ENCODE assay signal across 11 cellular contexts in the genomic region with DNA sequence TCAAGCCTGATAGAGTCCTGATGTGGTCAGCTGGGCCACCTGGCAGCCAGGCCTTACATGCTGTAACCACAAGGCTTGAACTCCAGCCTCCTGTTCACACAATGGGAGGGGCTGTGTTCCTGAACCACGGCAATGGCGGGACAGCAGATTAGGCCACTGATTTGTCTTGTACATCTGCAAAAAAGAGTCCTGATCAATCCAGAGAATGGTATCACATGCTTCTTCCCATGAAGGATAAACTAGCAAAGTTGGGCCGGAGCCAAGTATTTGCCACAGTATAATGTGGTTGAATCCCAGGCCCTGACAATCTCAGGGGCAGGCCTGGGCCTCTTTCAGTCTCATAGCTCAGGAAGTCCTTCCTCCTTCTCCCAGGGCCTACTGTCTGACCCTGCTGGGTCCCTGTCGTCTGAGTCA.
DNase-seq lines count a peak whose midpoint lies in the region; ATAC-seq and TF ChIP-seq lines count a peak whose summit lies in the region.
"Had no signal": no experiment of that assay in that cellular context is flagged by ENCODE, and none has a peak within 500 bp of the region (broad histone marks: within the 10 kb centered on the region; RNA-seq: fewer than 3 reads in every experiment).

No MANE protein-coding gene starts in this region.

- H2AK5ac ChIP-seq in H9 (ENCODE audit: insufficient read length, low read length) (no peak overlapping the region), trophoblast cell (ENCODE audit: low read length) (no peak overlapping the region)

- H3K18ac ChIP-seq in H9 (ENCODE audit: insufficient read length, low read depth, low read length), result no peak overlapping the region
- H3K18ac ChIP-seq in trophoblast cell (ENCODE audit: low read length), result no peak overlapping the region

- no peak overlapping the region for H2BK15ac ChIP-seq in H9 (ENCODE audit: low read depth, low read length)

- H3K79me2 ChIP-seq in H9 (ENCODE audit: insufficient read depth, low read length) (no peaks in the 10 kb centered on the region), trophoblast cell (ENCODE audit: control insufficient read depth, insufficient read depth, low read length, poor library complexity) (no peaks in the 10 kb centered on the region)

- no peak overlapping the region for H4K12ac ChIP-seq in trophoblast cell (ENCODE audit: low read depth, low read length)

- no peak overlapping the region for H2BK20ac ChIP-seq in H9 (ENCODE audit: low read depth, low read length, poor library complexity, severe bottlenecking)

- no CpG with 5 or more reads among the region's 4 CpGs for WGBS in H9 (ENCODE audit: extremely low coverage, insufficient read length, low lambda C conversion rate)
- no CpG with 5 or more reads among the region's 4 CpGs for WGBS in trophoblast cell (ENCODE audit: extremely low coverage, insufficient coverage, insufficient read length)
- WGBS in upper lobe of left lung, 2 donors, result 58 to 63% methylated on average over 4 of the region's 4 CpGs

- H4K5ac ChIP-seq in H9 (ENCODE audit: insufficient read length, low read depth, low read length), result no peak overlapping the region

- H3K27me3 Mint-ChIP-seq in H9 (ENCODE audit: low read depth), result no peaks in the 10 kb centered on the region
- no peaks in the 10 kb centered on the region for H3K27me3 Mint-ChIP-seq in activated T-cell treated with anti-CD3 and anti-CD28 coated beads, Interleukin-2, amount 50 U/mL, for 24 hours

- no peak overlapping the region for H3K4ac ChIP-seq in H9 (ENCODE audit: low read depth, low read length)
- H3K4ac ChIP-seq in trophoblast cell (ENCODE audit: low read depth, low read length), result no peak overlapping the region

- H4K20me1 ChIP-seq in H9 (ENCODE audit: control insufficient read depth, insufficient read depth, insufficient read length), result no peaks in the 10 kb centered on the region

- no peaks in the 10 kb centered on the region for H3K9me3 Mint-ChIP-seq in H9
- peaks cover 2% of the 10 kb centered on the region for H3K9me3 Mint-ChIP-seq in activated T-cell treated with anti-CD3 and anti-CD28 coated beads, Interleukin-2, amount 50 U/mL, for 24 hours

- ATAC-seq in upper lobe of left lung (ENCODE audit: low FRiP score in 2 of 2), result no peak
- no peak for ATAC-seq in HG03439 (IDR thresholded peaks at IDR 0.05; ENCODE audit: unreplicated experiment)
- ATAC-seq: right lobe of liver, upper lobe of right lung had no signal

- H3K56ac ChIP-seq in H9 (ENCODE audit: insufficient read length, low read depth, low read length), result no peak overlapping the region

- no peak overlapping the region for H3K4me3 ChIP-seq in choroid plexus epithelial cell (ENCODE audit: low read depth, low read length)
- no peak overlapping the region for H3K4me3 ChIP-seq in trophoblast cell (ENCODE audit: low read depth, low read length)
- H3K4me3 ChIP-seq in upper lobe of left lung, result no peak overlapping the region
- H3K4me3 ChIP-seq: right lobe of liver, upper lobe of right lung had no signal

- H3K4me1 Mint-ChIP-seq in H9, result no peaks in the 10 kb centered on the region
- H3K4me1 Mint-ChIP-seq in activated T-cell treated with anti-CD3 and anti-CD28 coated beads, Interleukin-2, amount 50 U/mL, for 24 hours (ENCODE audit: low read depth), result no peaks in the 10 kb centered on the region

- H2BK120ac ChIP-seq in H9 (ENCODE audit: low read depth, low read length, poor library complexity, severe bottlenecking) (no peak overlapping the region), trophoblast cell (ENCODE audit: insufficient read depth, low read length, poor library complexity) (no peak overlapping the region)

- H2AFZ ChIP-seq in H9 (ENCODE audit: low read length) (no peak overlapping the region), trophoblast cell (ENCODE audit: insufficient read depth, low read length, poor library complexity) (no peak overlapping the region)

- no peak overlapping the region for H4K8ac ChIP-seq in H9 (replicated peaks; ENCODE audit: insufficient read length, low read depth, low read length)
- H4K8ac ChIP-seq in trophoblast cell (ENCODE audit: low read depth, low read length), result peak overlapping the region; percentile 17

- H3K27ac ChIP-seq in H9 (ENCODE audit: insufficient read length, low read depth, low read length) (no peak overlapping the region), trophoblast cell (ENCODE audit: low read depth, low read length) (no peak overlapping the region), upper lobe of left lung (no peak overlapping the region)
- H3K27ac ChIP-seq: right lobe of liver, upper lobe of right lung, WERI-Rb-1 had no signal

- H3K4me2 ChIP-seq in H9 (ENCODE audit: insufficient read depth, insufficient read length, low read length) (no peak overlapping the region), trophoblast cell (ENCODE audit: low read length) (no peak overlapping the region)

- peak overlapping the region in 1 of 3 experiments; percentile 53; a peak in 2 of 7 replicates for H3K27ac Mint-ChIP-seq in H9
- H3K27ac Mint-ChIP-seq in activated T-cell treated with anti-CD3 and anti-CD28 coated beads, Interleukin-2, amount 50 U/mL, for 24 hours, result no peak overlapping the region

- H3K4me3 Mint-ChIP-seq in H9, result no peak overlapping the region
- H3K4me3 Mint-ChIP-seq in activated T-cell treated with anti-CD3 and anti-CD28 coated beads, Interleukin-2, amount 50 U/mL, for 24 hours, result no peak overlapping the region

- no peaks in the 10 kb centered on the region for H3K23me2 ChIP-seq in H9 (ENCODE audit: insufficient read length, low read depth, low read length, poor library complexity, severe bottlenecking)

- no peak overlapping the region for H3K14ac ChIP-seq in H9 (ENCODE audit: insufficient read depth, low read length)
- H3K14ac ChIP-seq in trophoblast cell (ENCODE audit: low read length), result no peak overlapping the region

- H4K91ac ChIP-seq in H9 (ENCODE audit: insufficient read length, low read depth, low read length), result no peak overlapping the region
- H4K91ac ChIP-seq in trophoblast cell (ENCODE audit: low read depth, low read length), result no peak overlapping the region

- H3K23ac ChIP-seq in H9 (ENCODE audit: insufficient read length, low read depth, low read length) (no peak overlapping the region), trophoblast cell (ENCODE audit: low read length) (no peak overlapping the region)

- TF ChIP-seq CTCF in H9 (conservative IDR thresholded peaks at IDR 0.05), result no peak
- no peak for TF ChIP-seq CTCF in choroid plexus epithelial cell (conservative IDR thresholded peaks at IDR 0.05; ENCODE audit: low read depth, low read length)
- no peak for TF ChIP-seq CTCF in upper lobe of left lung (IDR thresholded peaks at IDR 0.05)

- TF ChIP-seq EP300 in upper lobe of left lung (IDR thresholded peaks at IDR 0.05), result no peak

- no peak overlapping the region for H3T11ph ChIP-seq in H9 (ENCODE audit: low read length)

- H2BK5ac ChIP-seq in H9 (ENCODE audit: insufficient read length, low read length), result no peak overlapping the region
- H2BK5ac ChIP-seq in trophoblast cell (ENCODE audit: low read depth, low read length, poor library complexity), result peak overlapping the region; percentile 2

- H3K79me1 ChIP-seq in H9 (ENCODE audit: insufficient read depth, low read depth, low read length, poor library complexity, severe bottlenecking) (no peaks in the 10 kb centered on the region), trophoblast cell (ENCODE audit: low read length) (no peaks in the 10 kb centered on the region)

- no peaks in the 10 kb centered on the region for H3K36me3 ChIP-seq in trophoblast cell (ENCODE audit: control insufficient read depth in 1 of 2, insufficient read depth in 2 of 2, low read length in 2 of 2)
- H3K36me3 ChIP-seq in upper lobe of left lung, result no peaks in the 10 kb centered on the region
- H3K36me3 ChIP-seq: right lobe of liver, upper lobe of right lung, WERI-Rb-1 had no signal

- H3K36me3 Mint-ChIP-seq in H9 (ENCODE audit: insufficient read depth in 1 of 3, low read depth in 3 of 3), result no peaks in the 10 kb centered on the region
- H3K36me3 Mint-ChIP-seq in activated T-cell treated with anti-CD3 and anti-CD28 coated beads, Interleukin-2, amount 50 U/mL, for 24 hours (ENCODE audit: low read depth), result no peaks in the 10 kb centered on the region

- no peak overlapping the region for H2BK12ac ChIP-seq in H9 (ENCODE audit: insufficient read length, low read depth, low read length)
- no peak overlapping the region for H2BK12ac ChIP-seq in trophoblast cell (ENCODE audit: low read length)

- no peak overlapping the region for H3K9ac ChIP-seq in H9 (ENCODE audit: extremely low read depth, insufficient read length, low read length)
- no peak overlapping the region for H3K9ac ChIP-seq in trophoblast cell (ENCODE audit: low read length)

- H3K27me3 ChIP-seq in H9 (ENCODE audit: insufficient read depth, low read length), result no peaks in the 10 kb centered on the region
- H3K27me3 ChIP-seq in trophoblast cell (ENCODE audit: insufficient read depth, low read length), result no peaks in the 10 kb centered on the region
- no peaks in the 10 kb centered on the region for H3K27me3 ChIP-seq in upper lobe of left lung
- H3K27me3 ChIP-seq: right lobe of liver, upper lobe of right lung had no signal

- DNase-seq in H9 (peak; percentile 31), OCI-M1 (lab: John Stamatoyannopoulos, UW) (peak; percentile 59), choroid plexus epithelial cell (ENCODE audit: low read depth) (peak; percentile 15), trophoblast cell (no peak), upper lobe of left lung (no peak)
- DNase-seq in activated T-cell treated with anti-CD3 and anti-CD28 coated beads, Interleukin-2, amount 50 U/mL, for 24 hours, result no peak
- DNase-seq: NCI-H2081 treated with DMSO at 0.1 percent for 48 hours, right lobe of liver, upper lobe of right lung, WERI-Rb-1 had no signal

- no peaks in the 10 kb centered on the region for H3K9me3 ChIP-seq in H9 (ENCODE audit: control insufficient read depth, low read depth, low read length)
- H3K9me3 ChIP-seq in trophoblast cell (ENCODE audit: insufficient read depth, low read depth, low read length), result no peaks in the 10 kb centered on the region
- H3K9me3 ChIP-seq in upper lobe of left lung, result no peaks in the 10 kb centered on the region
- H3K9me3 ChIP-seq: right lobe of liver, upper lobe of right lung had no signal

- H3K4me1 ChIP-seq in H9 (ENCODE audit: insufficient read depth, low read length) (no peaks in the 10 kb centered on the region), trophoblast cell (ENCODE audit: control insufficient read depth in 1 of 2, insufficient read depth in 2 of 2, low read length in 2 of 2) (peaks cover 3 to 4% of the 10 kb centered on the region in 2 experiments), upper lobe of left lung (no peaks in the 10 kb centered on the region)
- H3K4me1 ChIP-seq: right lobe of liver, upper lobe of right lung had no signal

- no peak for TF ChIP-seq POLR2A in upper lobe of left lung (IDR thresholded peaks at IDR 0.05)

Comparison
In these comparisons a context has a peak if more than half of its experiments do, and no peak if none do; other contexts are left out.
1. DNase-seq: peak in H9 (single experiment), OCI-M1 (single experiment) and choroid plexus epithelial cell (single experiment); none in trophoblast cell (0 of 2), upper lobe of left lung (0 of 2) and activated T-cell treated with anti-CD3 and anti-CD28 coated beads, Interleukin-2, amount 50 U/mL, for 24 hours (single experiment).